Comparison of ENCODE assay signal across 3 cellular contexts in genomic region chr3:45571969-45572368, GRCh38.
A peak's percentile ranks its signal among the peaks of the same experiment; 100 is the strongest.
TF ChIP-seq lines count a peak whose summit lies in the region.

No MANE protein-coding gene starts in this region.

TF ChIP-seq in SK-N-SH, 30 proteins besides CTCF, POLR2A, EP300 and RAD21:
- TF ChIP-seq IRF3 (IDR thresholded peaks at IDR 0.05; ENCODE audit: low read depth, low read length) (no peak), MAX (IDR thresholded peaks at IDR 0.05; ENCODE audit: low read depth) (no peak), EZH2phosphoT487 (IDR thresholded peaks at IDR 0.05; ENCODE audit: borderline replicate concordance, low read depth) (no peak), CHD2 (IDR thresholded peaks at IDR 0.05; ENCODE audit: low read length, partially characterized antibody) (no peak), USF2 (IDR thresholded peaks at IDR 0.05; ENCODE audit: borderline replicate concordance, low read depth, low read length) (no peak), USF1 (IDR thresholded peaks at IDR 0.05; ENCODE audit: borderline replicate concordance, low read depth) (no peak), SIN3A (IDR thresholded peaks at IDR 0.05; ENCODE audit: borderline replicate concordance, low read depth, low read length) (no peak), MEF2A (IDR thresholded peaks at IDR 0.05; ENCODE audit: borderline replicate concordance, low read depth) (no peak), JUND (IDR thresholded peaks at IDR 0.05) (no peak), RCOR1 (IDR thresholded peaks at IDR 0.05; ENCODE audit: low read length) (no peak), POLR2AphosphoS5 (IDR thresholded peaks at IDR 0.05; ENCODE audit: low read depth, low read length) (no peak), ELF1 (IDR thresholded peaks at IDR 0.05) (no peak), FOXM1 (IDR thresholded peaks at IDR 0.05; ENCODE audit: low read depth) (no peak)

TF ChIP-seq in SK-N-SH treated with all-trans-retinoic acid at 6 μM for 48 hours, 23 proteins besides CTCF, POLR2A, EP300 and RAD21:
- TF ChIP-seq ESRRG (CRISPR knock-in tag; IDR thresholded peaks at IDR 0.05) (no peak), OSR1 (CRISPR knock-in tag; IDR thresholded peaks at IDR 0.05) (no peak), ARNTL (CRISPR knock-in tag; IDR thresholded peaks at IDR 0.05; ENCODE audit: borderline replicate concordance, low read depth) (no peak), ZNF70 (CRISPR knock-in tag; IDR thresholded peaks at IDR 0.05) (no peak)

TF ChIP-seq in K562, 482 proteins besides CTCF, POLR2A, EP300 and RAD21:
- no peak for TF ChIP-seq EWSR1 (IDR thresholded peaks at IDR 0.05; ENCODE audit: borderline replicate concordance, low read depth, partially characterized antibody)
- TF ChIP-seq MYBL2 (IDR thresholded peaks at IDR 0.05; ENCODE audit: low read depth): no peak
- no peak for TF ChIP-seq MYBL2 (CRISPR knock-in tag; IDR thresholded peaks at IDR 0.05; ENCODE audit: borderline replicate concordance)
- 0 out of 2 replicates have a peak, but pooled peaks have one; percentile 31 for TF ChIP-seq GATA2 (CRISPR knock-in tag; IDR thresholded peaks at IDR 0.05)
- peak; percentile 55; the same call in 1 of the 2 replicates for TF ChIP-seq ZNF134 (CRISPR knock-in tag; conservative IDR thresholded peaks at IDR 0.05)
- TF ChIP-seq ZNF24 (IDR thresholded peaks at IDR 0.05): no peak
- TF ChIP-seq GABPB1 (CRISPR knock-in tag; IDR thresholded peaks at IDR 0.05): no peak
- no peak for TF ChIP-seq ELF1 (tag; IDR thresholded peaks at IDR 0.05)
- TF ChIP-seq ZFP30 (CRISPR knock-in tag; IDR thresholded peaks at IDR 0.05; ENCODE audit: borderline replicate concordance): no peak
- TF ChIP-seq SUPT5H (IDR thresholded peaks at IDR 0.05): no peak
- TF ChIP-seq HOMEZ (CRISPR knock-in tag; IDR thresholded peaks at IDR 0.05): no peak
